8 cellular contexts compared by ENCODE assay signal in the genomic region with DNA sequence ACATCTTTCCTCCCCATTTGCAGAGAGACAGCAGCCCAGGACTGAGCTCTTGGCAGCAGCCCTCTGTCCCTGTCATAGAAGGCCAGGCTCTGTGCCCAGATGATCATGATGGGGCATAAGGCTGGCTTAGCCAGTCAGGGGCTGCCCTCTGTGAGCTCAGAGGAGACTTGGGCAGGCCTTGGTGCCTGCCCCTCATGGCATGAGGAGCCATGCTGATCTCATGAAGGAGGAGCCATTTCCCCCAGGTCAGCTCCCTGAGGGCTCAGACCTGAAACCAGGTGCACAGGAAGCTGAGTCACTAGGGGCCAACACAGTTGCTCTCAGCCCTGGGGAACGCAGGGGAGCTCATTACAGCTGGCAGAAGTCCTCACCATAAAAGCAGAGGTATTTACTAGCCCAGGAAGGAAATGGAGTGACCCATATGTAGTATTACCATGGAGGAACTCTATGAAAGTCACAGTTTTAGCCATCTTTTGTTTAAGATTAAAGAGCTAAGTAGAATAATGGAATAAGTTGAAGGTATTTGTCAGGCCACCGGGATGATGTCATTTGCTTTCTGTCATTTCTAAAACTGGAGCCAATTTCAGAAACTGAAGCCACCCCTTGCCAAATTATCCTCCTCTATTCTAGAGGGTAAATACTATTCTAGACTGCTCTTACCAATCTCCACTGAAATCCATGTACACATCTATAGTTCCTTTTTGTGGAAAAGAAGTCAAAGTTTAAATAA.
A peak's percentile ranks its signal among the peaks of the same experiment; 100 is the strongest.
DNase-seq lines count a peak whose midpoint lies in the region; ATAC-seq, FAIRE-seq and TF ChIP-seq lines count a peak whose summit lies in the region.

No MANE protein-coding gene starts in this region.

- H3K4me3 ChIP-seq in GM12864 (ENCODE audit: low read depth, low read length) (no peak overlapping the region), epithelial cell of esophagus (ENCODE audit: low read length) (no peak overlapping the region)

- H3K27me3 Mint-ChIP-seq in endothelial cell (ENCODE audit: unreplicated experiment), result no peaks in the 10 kb centered on the region

- TF ChIP-seq POLR2A in H54 (IDR thresholded peaks at IDR 0.05; ENCODE audit: low read depth, low read length), result no peak

- FAIRE-seq in H54 (lab: Jason Lieb, UNC), result no peak

- H3K27ac Mint-ChIP-seq in endothelial cell (ENCODE audit: unreplicated experiment), result no peak overlapping the region

- no peak overlapping the region for H3K4me3 Mint-ChIP-seq in endothelial cell (ENCODE audit: unreplicated experiment)

- DNase-seq in GM12864 (ENCODE audit: low read depth), result peak; percentile 81
- DNase-seq in epithelial cell of esophagus (ENCODE audit: low read depth), result peak; percentile 3
- DNase-seq in putamen (ENCODE audit: low spot score), result no peak
- DNase-seq in H54 (ENCODE audit: insufficient read length, low spot score), result no peak
- no peak for DNase-seq in SKM-1 treated with dmso at 0.1 percent for 144 hours (lab: John Stamatoyannopoulos, UW; ENCODE audit: unreplicated experiment)
- DNase-seq in endothelial cell (ENCODE audit: low spot score), result no peak

- H3K9me3 Mint-ChIP-seq in endothelial cell (ENCODE audit: unreplicated experiment), result no peaks in the 10 kb centered on the region

- peaks cover 2% of the 10 kb centered on the region for H3K4me1 Mint-ChIP-seq in endothelial cell (ENCODE audit: unreplicated experiment)

- no peaks in the 10 kb centered on the region for H3K36me3 Mint-ChIP-seq in endothelial cell (ENCODE audit: low read depth, unreplicated experiment)

- no peak for TF ChIP-seq CTCF in GM12864 (IDR thresholded peaks at IDR 0.05; ENCODE audit: low read depth, low read length, missing control alignments)
- TF ChIP-seq CTCF in epithelial cell of esophagus (IDR thresholded peaks at IDR 0.05; ENCODE audit: insufficient read depth, low read depth, low read length, missing control alignments), result no peak
- no peak for TF ChIP-seq CTCF in endothelial cell (IDR thresholded peaks at IDR 0.05; ENCODE audit: unreplicated experiment)

- ATAC-seq in GM19438 (IDR thresholded peaks at IDR 0.05; ENCODE audit: low read depth, unreplicated experiment) (peak; percentile 95), HG03159 (IDR thresholded peaks at IDR 0.05; ENCODE audit: unreplicated experiment) (peak; percentile 97)

Comparison
In these comparisons a context has a peak if more than half of its experiments do, and no peak if none do; other contexts are left out.
1. DNase-seq: peak in GM12864 (single experiment) and epithelial cell of esophagus (single experiment); none in putamen (single experiment), H54 (single experiment), SKM-1 treated with dmso at 0.1 percent for 144 hours (single experiment) and endothelial cell (single experiment).